23 cellular contexts compared by ENCODE assay signal in the genomic region with DNA sequence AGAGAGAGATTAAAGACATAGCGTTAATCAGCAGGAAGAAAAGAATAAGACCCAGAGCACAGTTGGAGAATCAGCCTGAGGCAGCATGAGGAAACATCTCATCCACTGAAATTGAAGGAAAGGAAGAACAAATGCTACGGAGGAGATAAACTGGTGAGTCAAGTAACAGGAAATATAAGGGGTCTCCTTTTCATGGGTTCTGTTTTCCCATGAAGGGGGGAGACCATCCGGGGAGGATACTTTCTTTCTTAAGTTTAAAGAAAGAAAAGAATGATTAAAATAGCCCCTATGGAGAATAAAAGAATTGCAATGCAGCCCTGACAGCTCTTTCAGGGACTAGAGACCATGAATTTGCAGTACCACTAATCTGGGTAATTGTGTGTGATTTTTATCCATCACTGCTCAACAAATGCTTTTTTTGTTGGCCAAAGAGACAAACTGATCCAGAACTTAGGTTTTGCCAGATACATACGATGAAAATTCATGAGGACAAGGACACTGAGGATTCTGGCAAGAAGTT.
"Had no signal": no experiment of that assay in that cellular context is flagged by ENCODE, and none has a peak within 500 bp of the region (broad histone marks: within the 10 kb centered on the region; RNA-seq: fewer than 3 reads in every experiment).

No MANE protein-coding gene starts in this region.

- H3K27ac ChIP-seq: colonic mucosa, lower lobe of right lung, thoracic aorta, upper lobe of right lung had no signal

- ATAC-seq: lower lobe of right lung; stimulated activated memory B cell treated with anti-CD40 and anti-IgM and Interleukin-4, amounts not matched to agents 10 μg/mL and 1 μg/mL and 100 μg/mL, for 72 hours; upper lobe of right lung had no signal

- H3K27me3 Mint-ChIP-seq: activated CD4-positive, alpha-beta memory T cell treated with anti-CD3 and anti-CD28 coated beads, Interleukin-2, amount 10 ng/mL, durations not matched to agents 7 days and 5 days; activated naive CD8-positive, alpha-beta T cell treated with anti-CD3 and anti-CD28 coated beads, Interleukin-2, amount 10 ng/mL, durations not matched to agents 7 days and 5 days; brain; stimulated activated memory B cell treated with anti-CD40 and anti-IgM and Interleukin-4, amounts not matched to agents 10 μg/mL and 1 μg/mL and 100 μg/mL, for 72 hours had no signal

- H3K9me3 Mint-ChIP-seq: activated CD4-positive, alpha-beta memory T cell treated with anti-CD3 and anti-CD28 coated beads, Interleukin-2, amount 10 ng/mL, durations not matched to agents 7 days and 5 days; activated T-helper 2 cell treated with anti-CD3 and anti-CD28 coated beads, Interferon-gamma antibody, Interleukin-2, Interleukin-4, amounts not matched to agents 10 μg/mL and 5 μg/mL and 100 μg/mL, durations not matched to agents 14 hours and 24 hours and 36 hours had no signal

- H3K27me3 ChIP-seq: colonic mucosa, spleen, upper lobe of right lung had no signal

- H3K9me3 ChIP-seq: colonic mucosa, lower lobe of right lung, spleen, thoracic aorta, upper lobe of right lung had no signal

- H3K4me3 ChIP-seq: colonic mucosa, lower lobe of right lung, spleen, thoracic aorta, upper lobe of right lung had no signal

- H3K36me3 Mint-ChIP-seq: activated naive CD8-positive, alpha-beta T cell treated with anti-CD3 and anti-CD28 coated beads, Interleukin-2, amount 10 ng/mL, durations not matched to agents 7 days and 5 days; stimulated activated memory B cell treated with anti-CD40 and anti-IgM and Interleukin-4, amounts not matched to agents 10 μg/mL and 1 μg/mL and 100 μg/mL, for 72 hours had no signal

- DNase-seq: activated CD4-positive, alpha-beta memory T cell treated with anti-CD3 and anti-CD28 coated beads, Interleukin-2, amount 10 ng/mL, durations not matched to agents 7 days and 5 days; activated CD4-positive, alpha-beta T cell treated with anti-CD3 and anti-CD28 coated beads for 48 hours; activated CD4-positive, CD25-positive, alpha-beta regulatory T cell; activated naive CD4-positive, alpha-beta T cell treated with Interleukin-2 at 50 U/mL for 16 hours; activated naive CD8-positive, alpha-beta T cell treated with anti-CD3 and anti-CD28 coated beads, Interleukin-2, amount 10 ng/mL, durations not matched to agents 7 days and 5 days; activated T-cell treated with anti-CD3 and anti-CD28 coated beads, Interleukin-2, amount 50 U/mL, for 1 hour; central memory CD4-positive, alpha-beta T cell; colonic mucosa; effector CD4-positive, alpha-beta T cell; head of caudate nucleus; lower lobe of right lung; occipital lobe; posterior cingulate gyrus; retina; spleen; stimulated activated CD4-positive, alpha-beta T cell treated with anti-CD3 and anti-CD28 coated beads, Interleukin-4, amount 100 ng/mL, for 4 hours; upper lobe of right lung had no signal

- H3K27ac Mint-ChIP-seq: activated CD4-positive, alpha-beta memory T cell treated with anti-CD3 and anti-CD28 coated beads, Interleukin-2, amount 10 ng/mL, durations not matched to agents 7 days and 5 days; activated naive CD8-positive, alpha-beta T cell treated with anti-CD3 and anti-CD28 coated beads, Interleukin-2, amount 10 ng/mL, durations not matched to agents 7 days and 5 days; activated T-helper 2 cell treated with anti-CD3 and anti-CD28 coated beads, Interferon-gamma antibody, Interleukin-2, Interleukin-4, amounts not matched to agents 10 μg/mL and 5 μg/mL and 100 μg/mL, durations not matched to agents 14 hours and 24 hours and 36 hours; brain; mesothelial cell of epicardium; nephron; stimulated activated memory B cell treated with anti-CD40 and anti-IgM and Interleukin-4, amounts not matched to agents 10 μg/mL and 1 μg/mL and 100 μg/mL, for 72 hours had no signal

- H3K4me3 Mint-ChIP-seq: activated CD4-positive, alpha-beta memory T cell treated with anti-CD3 and anti-CD28 coated beads, Interleukin-2, amount 10 ng/mL, durations not matched to agents 7 days and 5 days; activated naive CD8-positive, alpha-beta T cell treated with anti-CD3 and anti-CD28 coated beads, Interleukin-2, amount 10 ng/mL, durations not matched to agents 7 days and 5 days; brain; mesothelial cell of epicardium; nephron; stimulated activated memory B cell treated with anti-CD40 and anti-IgM and Interleukin-4, amounts not matched to agents 10 μg/mL and 1 μg/mL and 100 μg/mL, for 72 hours had no signal

- H3K4me1 ChIP-seq: colonic mucosa had no signal

- H3K36me3 ChIP-seq: colonic mucosa, lower lobe of right lung, spleen, thoracic aorta, upper lobe of right lung had no signal
